15 cellular contexts compared by ENCODE assay signal in the genomic region with DNA sequence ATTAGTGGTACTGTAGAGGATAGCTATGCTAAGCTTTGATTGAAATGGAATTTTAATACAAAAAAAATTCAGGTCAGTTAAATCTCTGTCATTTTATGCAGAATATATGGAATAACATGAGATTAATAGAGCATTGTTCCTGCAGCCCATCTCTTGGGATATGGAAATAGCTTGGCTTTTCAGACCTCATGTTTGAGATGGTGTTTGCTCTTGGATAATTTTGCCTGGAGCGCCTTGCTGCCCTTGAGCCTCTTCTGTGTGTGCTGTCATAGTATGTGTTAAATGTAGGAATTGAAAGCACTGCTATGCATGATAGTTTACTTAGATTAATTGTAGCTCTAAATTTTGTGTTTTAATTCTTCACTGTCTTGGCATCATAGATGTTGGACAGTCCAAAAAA. TPM values are rescaled to one million over a fixed set of nuclear protein-coding genes. Genes with fewer than 3 reads are reported as not detected.
DNase-seq lines count a peak whose midpoint lies in the region; ATAC-seq and TF ChIP-seq lines count a peak whose summit lies in the region.
"Had no signal": no experiment of that assay in that cellular context is flagged by ENCODE, and none has a peak within 500 bp of the region (broad histone marks: within the 10 kb centered on the region; RNA-seq: fewer than 3 reads in every experiment).

No MANE protein-coding gene starts in this region.

- H3K4me1 ChIP-seq in cardiac muscle cell (ENCODE audit: low read depth): peaks cover 41% of the 10 kb centered on the region
- H3K4me1 ChIP-seq in right atrium auricular region: peaks cover 0 to 20% of the 10 kb centered on the region in 2 donors
- H3K4me1 ChIP-seq in endodermal cell (ENCODE audit: control insufficient read depth, insufficient read depth, low read length): peaks cover 8% of the 10 kb centered on the region

- H3K27me3 ChIP-seq in cardiac muscle cell (no peaks in the 10 kb centered on the region), right atrium auricular region (no peaks in the 10 kb centered on the region), endodermal cell (ENCODE audit: control insufficient read depth, insufficient read depth, low read length, poor library complexity, severe bottlenecking) (no peaks in the 10 kb centered on the region)

- H3K4me3 ChIP-seq in cardiac muscle cell (no peak overlapping the region), right atrium auricular region (no peak overlapping the region), endodermal cell (ENCODE audit: low read length) (no peak overlapping the region)
- H3K4me3 ChIP-seq: HAP-1 had no signal

- DNase-seq in cardiac muscle cell (ENCODE audit: low read depth in 1 of 2, low spot score in 1 of 2) (no peak), right atrium auricular region (ENCODE audit: low spot score) (no peak), NCI-H526 treated with DMSO at 0.1 percent for 48 hours (lab: John Stamatoyannopoulos, UW) (peak; percentile 27), endodermal cell (no peak), DMS79 (lab: John Stamatoyannopoulos, UW) (no peak), posterior cingulate gyrus (no peak)
- no peak for DNase-seq in stimulated activated effector memory CD8-positive, alpha-beta T cell treated with anti-CD3 and anti-CD28 coated beads, Interleukin-12 subunit alpha, Interleukin-12 subunit beta, amount 100 ng/mL, for 72 hours (ENCODE audit: low spot score in 2 of 2)
- DNase-seq: C1 segment of cervical spinal cord; CD4-positive, alpha-beta T cell; DND-41; GDM1; GOT3 had no signal

- H3K9me3 ChIP-seq in cardiac muscle cell (ENCODE audit: low read depth) (no peaks in the 10 kb centered on the region), right atrium auricular region (no peaks in the 10 kb centered on the region), endodermal cell (ENCODE audit: control insufficient read depth, low read length) (no peaks in the 10 kb centered on the region)
- H3K9me3 ChIP-seq: HAP-1 had no signal

- WGBS in endodermal cell (ENCODE audit: insufficient coverage in 1 of 2, insufficient read length in 1 of 2), 2 experiments: 100% methylated on average over 1 of the region's 1 CpG; no CpG with 5 or more reads in 1 of the 2 experiments

- H3K4me3 Mint-ChIP-seq in endodermal cell: no peak overlapping the region
- H3K4me3 Mint-ChIP-seq in stimulated activated effector memory CD8-positive, alpha-beta T cell treated with anti-CD3 and anti-CD28 coated beads, Interleukin-12 subunit alpha, Interleukin-12 subunit beta, amount 100 ng/mL, for 72 hours: no peak overlapping the region
- H3K4me3 Mint-ChIP-seq: B cell; CD4-positive, alpha-beta T cell had no signal

- peak overlapping the region; percentile 46 for H3K27ac Mint-ChIP-seq in endodermal cell
- peak overlapping the region; percentile 58 for H3K27ac Mint-ChIP-seq in stimulated activated effector memory CD8-positive, alpha-beta T cell treated with anti-CD3 and anti-CD28 coated beads, Interleukin-12 subunit alpha, Interleukin-12 subunit beta, amount 100 ng/mL, for 72 hours
- H3K27ac Mint-ChIP-seq: B cell; CD4-positive, alpha-beta T cell had no signal

- H3K36me3 ChIP-seq in cardiac muscle cell (no peaks in the 10 kb centered on the region), right atrium auricular region (no peaks in the 10 kb centered on the region), endodermal cell (ENCODE audit: control insufficient read depth, insufficient read depth, low read length) (no peaks in the 10 kb centered on the region)
- H3K36me3 ChIP-seq: HAP-1 had no signal

- no peak overlapping the region for H3K9ac ChIP-seq in endodermal cell (ENCODE audit: extremely low read depth, low read length, poor library complexity, severe bottlenecking)

- no peaks in the 10 kb centered on the region for H3K27me3 Mint-ChIP-seq in endodermal cell (ENCODE audit: insufficient read depth)
- H3K27me3 Mint-ChIP-seq: B cell; CD4-positive, alpha-beta T cell had no signal

- no peak for TF ChIP-seq CTCF in cardiac muscle cell (IDR thresholded peaks at IDR 0.05; ENCODE audit: low read depth, low read length)
- TF ChIP-seq CTCF in right atrium auricular region (IDR thresholded peaks at IDR 0.05): no peak
- no peak for TF ChIP-seq CTCF in endodermal cell (conservative IDR thresholded peaks at IDR 0.05)

- peaks cover under 1% of the 10 kb centered on the region for H3K36me3 Mint-ChIP-seq in endodermal cell (ENCODE audit: low read depth)
- no peaks in the 10 kb centered on the region for H3K36me3 Mint-ChIP-seq in stimulated activated effector memory CD8-positive, alpha-beta T cell treated with anti-CD3 and anti-CD28 coated beads, Interleukin-12 subunit alpha, Interleukin-12 subunit beta, amount 100 ng/mL, for 72 hours

- no peak for ATAC-seq in stimulated activated effector memory CD8-positive, alpha-beta T cell treated with anti-CD3 and anti-CD28 coated beads, Interleukin-12 subunit alpha, Interleukin-12 subunit beta, amount 100 ng/mL, for 72 hours
- no peak for ATAC-seq in GM21723 (IDR thresholded peaks at IDR 0.05; ENCODE audit: unreplicated experiment)

- H3K9me3 Mint-ChIP-seq in endodermal cell: no peaks in the 10 kb centered on the region
- no peaks in the 10 kb centered on the region for H3K9me3 Mint-ChIP-seq in stimulated activated effector memory CD8-positive, alpha-beta T cell treated with anti-CD3 and anti-CD28 coated beads, Interleukin-12 subunit alpha, Interleukin-12 subunit beta, amount 100 ng/mL, for 72 hours
- H3K9me3 Mint-ChIP-seq: CD4-positive, alpha-beta T cell had no signal

- intact Hi-C loops in posterior cingulate gyrus (cut with DNase I): no loop called here

- H3K27ac ChIP-seq in cardiac muscle cell: peak overlapping the region; percentile 1
- no peak overlapping the region for H3K27ac ChIP-seq in right atrium auricular region
- H3K27ac ChIP-seq in endodermal cell (ENCODE audit: low read depth, low read length): no peak overlapping the region

- H3K4me1 Mint-ChIP-seq in endodermal cell: peaks cover 34% of the 10 kb centered on the region
- peaks cover 28% of the 10 kb centered on the region for H3K4me1 Mint-ChIP-seq in stimulated activated effector memory CD8-positive, alpha-beta T cell treated with anti-CD3 and anti-CD28 coated beads, Interleukin-12 subunit alpha, Interleukin-12 subunit beta, amount 100 ng/mL, for 72 hours

RNA-seq across cellular contexts. Expression of a gene that starts 27.7 kb away (rescaled TPM):
- total RNA-seq in cardiac muscle cell (47.4 and 49.4 TPM in 2 replicates), right atrium auricular region (10 to 100 TPM; 29.6 to 35.2 TPM), endodermal cell (100 to 1,000 TPM in 1 of 2 donors, 10 to 100 TPM in 1; 82.5 to 102 TPM)
- 110 and 113 TPM in 2 replicates for polyA plus RNA-seq in cardiac muscle cell
- polyA plus RNA-seq in endodermal cell (2013, experiment 1 of 2): 62.3 TPM
- 59.3 TPM for polyA plus RNA-seq in endodermal cell (2013, experiment 2 of 2)
